Comparison of ENCODE assay signal across 8 cellular contexts in the genomic region with DNA sequence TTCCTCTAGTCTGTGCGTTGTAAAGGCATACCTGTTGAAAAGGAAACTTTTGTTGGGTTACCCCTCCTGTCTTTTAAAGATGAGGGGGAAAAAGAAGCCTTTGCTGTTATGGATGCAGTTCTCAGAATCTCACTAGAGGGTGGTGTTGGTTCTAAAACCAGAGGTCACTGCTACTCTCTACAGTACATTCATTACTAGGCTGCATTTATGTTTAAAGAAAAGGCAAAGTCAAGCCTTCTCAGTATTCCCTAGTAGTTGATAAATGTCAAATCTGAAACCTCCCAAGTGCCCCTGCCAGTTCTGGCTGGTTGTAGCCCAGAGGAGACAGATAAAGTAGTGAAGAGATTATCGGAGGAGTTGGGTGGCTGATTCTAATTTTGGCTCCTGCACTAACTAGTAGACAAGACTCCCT.
DNase-seq lines count a peak whose midpoint lies in the region; ATAC-seq and TF ChIP-seq lines count a peak whose summit lies in the region.

No MANE protein-coding gene starts in this region.

- H3K27ac Mint-ChIP-seq in T-helper 2 cell treated with Interferon-gamma antibody and Interleukin-4, amounts not matched to agents 5 μg/mL and 100 μg/mL, for 36 hours = no peak overlapping the region
- H3K27ac Mint-ChIP-seq in nephron progenitor cell = no peak overlapping the region

- H3K9me3 Mint-ChIP-seq in T-helper 2 cell treated with Interferon-gamma antibody and Interleukin-4, amounts not matched to agents 5 μg/mL and 100 μg/mL, for 36 hours = no peaks in the 10 kb centered on the region
- H3K9me3 Mint-ChIP-seq in nephron progenitor cell = no peaks in the 10 kb centered on the region

- H3K9ac ChIP-seq in Loucy (ENCODE audit: low read depth, low read length, poor library complexity, severe bottlenecking) = no peak overlapping the region

- peaks cover 5% of the 10 kb centered on the region for H3K4me1 ChIP-seq in Loucy (ENCODE audit: insufficient read depth, low read length, poor library complexity, severe bottlenecking)

- H3K4me1 Mint-ChIP-seq in T-helper 2 cell treated with Interferon-gamma antibody and Interleukin-4, amounts not matched to agents 5 μg/mL and 100 μg/mL, for 36 hours (ENCODE audit: low read depth) = peaks cover 20% of the 10 kb centered on the region
- H3K4me1 Mint-ChIP-seq in nephron progenitor cell = peaks cover 32% of the 10 kb centered on the region

- no peaks in the 10 kb centered on the region for H3K79me2 ChIP-seq in Loucy (ENCODE audit: insufficient read depth, low read length)

- no peak overlapping the region for H3K4me2 ChIP-seq in Loucy (ENCODE audit: low read depth, low read length, poor library complexity, severe bottlenecking)

- H3K36me3 ChIP-seq in Loucy (ENCODE audit: insufficient read depth, low read length) = no peaks in the 10 kb centered on the region

- H3K4me3 ChIP-seq in Loucy (ENCODE audit: low read length, poor library complexity, severe bottlenecking) = no peak overlapping the region

- peak overlapping the region; percentile 48 for H3K4me3 Mint-ChIP-seq in T-helper 2 cell treated with Interferon-gamma antibody and Interleukin-4, amounts not matched to agents 5 μg/mL and 100 μg/mL, for 36 hours
- peak overlapping the region; percentile 47 for H3K4me3 Mint-ChIP-seq in nephron progenitor cell

- peak; percentile 79 for DNase-seq in DMS53 (lab: John Stamatoyannopoulos, UW)
- DNase-seq in T-helper 2 cell treated with Interferon-gamma antibody and Interleukin-4, amounts not matched to agents 5 μg/mL and 100 μg/mL, for 36 hours (ENCODE audit: low spot score) = no peak
- peak; percentile 42 for DNase-seq in fibroblast of gingiva (ENCODE audit: low read depth)
- DNase-seq in nephron progenitor cell = no peak

- H2AFZ ChIP-seq in Loucy (ENCODE audit: low read length) = no peak overlapping the region

- H3K27me3 ChIP-seq in Loucy (ENCODE audit: insufficient read depth, low read length, poor library complexity, severe bottlenecking) = no peaks in the 10 kb centered on the region

- H3K9me2 ChIP-seq in Loucy (replicated peaks; ENCODE audit: low read depth, low read length) = no peaks in the 10 kb centered on the region

- H3K36me3 Mint-ChIP-seq in T-helper 2 cell treated with Interferon-gamma antibody and Interleukin-4, amounts not matched to agents 5 μg/mL and 100 μg/mL, for 36 hours (ENCODE audit: low read depth) = no peaks in the 10 kb centered on the region
- H3K36me3 Mint-ChIP-seq in nephron progenitor cell (ENCODE audit: low read depth) = no peaks in the 10 kb centered on the region

- peak; percentile 91 for TF ChIP-seq CTCF in Loucy (conservative IDR thresholded peaks at IDR 0.05; ENCODE audit: low read length)
- peak; percentile 65 for TF ChIP-seq CTCF in nephron progenitor cell (IDR thresholded peaks at IDR 0.05)

- H3K27me3 Mint-ChIP-seq in T-helper 2 cell treated with Interferon-gamma antibody and Interleukin-4, amounts not matched to agents 5 μg/mL and 100 μg/mL, for 36 hours (ENCODE audit: low read depth) = peaks cover 36% of the 10 kb centered on the region
- H3K27me3 Mint-ChIP-seq in nephron progenitor cell (ENCODE audit: low read depth, poor library complexity) = peaks cover 42% of the 10 kb centered on the region

- H4K20me1 ChIP-seq in Loucy (ENCODE audit: insufficient read depth, low read length, poor library complexity, severe bottlenecking) = no peaks in the 10 kb centered on the region

- H3K9me3 ChIP-seq in Loucy (ENCODE audit: insufficient read depth, low read depth, low read length) = no peaks in the 10 kb centered on the region

- H3F3A ChIP-seq in Loucy (ENCODE audit: low read depth) = no peaks in the 10 kb centered on the region

- ATAC-seq in GM21515 (IDR thresholded peaks at IDR 0.05; ENCODE audit: unreplicated experiment) = peak; percentile 26
- ATAC-seq in GM21390 (IDR thresholded peaks at IDR 0.05; ENCODE audit: unreplicated experiment) = no peak
- no peak for ATAC-seq in GM21529 (IDR thresholded peaks at IDR 0.05; ENCODE audit: unreplicated experiment)

Comparison
In these comparisons a context has a peak if more than half of its experiments do, and no peak if none do; other contexts are left out.
1. DNase-seq: peak in DMS53 (single experiment) and fibroblast of gingiva (single experiment); none in T-helper 2 cell treated with Interferon-gamma antibody and Interleukin-4, amounts not matched to agents 5 μg/mL and 100 μg/mL, for 36 hours (single experiment) and nephron progenitor cell (single experiment).